Comparison of ENCODE assay signal across 2 cellular contexts in the genomic region with DNA sequence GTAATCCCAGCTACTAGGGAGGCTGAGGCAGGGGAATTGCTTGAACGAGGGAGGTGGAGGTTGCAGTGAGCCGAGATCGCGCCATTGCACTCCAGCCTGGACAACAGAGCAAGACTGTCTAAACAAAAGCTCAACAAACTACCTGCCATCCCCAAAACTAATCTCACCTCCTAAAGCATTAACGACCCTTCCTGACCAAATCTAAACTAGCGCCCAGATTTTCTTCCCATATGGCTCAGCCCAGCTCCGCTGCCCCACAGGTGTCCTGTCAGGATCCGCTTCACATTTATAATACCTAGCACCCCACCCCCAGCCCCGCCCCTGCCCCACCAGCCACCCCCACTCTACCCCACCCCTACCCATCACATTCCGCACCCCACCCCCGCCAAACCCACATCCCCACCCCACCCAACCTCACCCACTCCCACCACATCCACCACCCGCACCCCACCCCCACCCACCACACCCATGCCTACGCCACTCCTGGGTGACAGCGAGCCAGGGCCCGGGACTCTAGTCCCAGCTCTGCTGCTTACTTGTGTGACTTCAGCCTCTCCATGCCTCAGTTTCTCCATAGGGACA.
TF ChIP-seq lines count a peak whose summit lies in the region.

No MANE protein-coding gene starts in this region.

TF ChIP-seq in K562, 482 proteins besides CTCF, POLR2A, EP300 and RAD21:
- no peak for TF ChIP-seq CHD1 (IDR thresholded peaks at IDR 0.05; ENCODE audit: low read length)
- TF ChIP-seq, protein P1, sequence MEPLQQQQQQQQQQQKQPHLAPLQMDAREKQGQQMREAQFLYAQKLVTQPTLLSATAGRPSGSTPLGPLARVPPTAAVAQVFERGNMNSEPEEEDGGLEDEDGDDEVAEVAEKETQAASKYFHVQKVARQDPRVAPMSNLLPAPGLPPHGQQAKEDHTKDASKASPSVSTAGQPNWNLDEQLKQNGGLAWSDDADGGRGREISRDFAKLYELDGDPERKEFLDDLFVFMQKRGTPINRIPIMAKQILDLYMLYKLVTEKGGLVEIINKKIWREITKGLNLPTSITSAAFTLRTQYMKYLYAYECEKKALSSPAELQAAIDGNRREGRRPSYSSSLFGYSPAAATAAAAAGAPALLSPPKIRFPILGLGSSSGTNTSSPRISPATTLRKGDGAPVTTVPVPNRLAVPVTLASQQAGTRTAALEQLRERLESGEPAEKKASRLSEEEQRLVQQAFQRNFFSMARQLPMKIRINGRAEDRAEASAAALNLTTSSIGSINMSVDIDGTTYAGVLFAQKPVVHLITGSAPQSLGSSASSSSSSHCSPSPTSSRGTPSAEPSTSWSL (CRISPR knock-in tag; IDR thresholded peaks at IDR 0.05; ENCODE audit: borderline replicate concordance): no peak
- no peak for TF ChIP-seq HDAC8 (tag; IDR thresholded peaks at IDR 0.05)
- TF ChIP-seq CREM (IDR thresholded peaks at IDR 0.05; ENCODE audit: low read depth): no peak
- TF ChIP-seq, protein P2, sequence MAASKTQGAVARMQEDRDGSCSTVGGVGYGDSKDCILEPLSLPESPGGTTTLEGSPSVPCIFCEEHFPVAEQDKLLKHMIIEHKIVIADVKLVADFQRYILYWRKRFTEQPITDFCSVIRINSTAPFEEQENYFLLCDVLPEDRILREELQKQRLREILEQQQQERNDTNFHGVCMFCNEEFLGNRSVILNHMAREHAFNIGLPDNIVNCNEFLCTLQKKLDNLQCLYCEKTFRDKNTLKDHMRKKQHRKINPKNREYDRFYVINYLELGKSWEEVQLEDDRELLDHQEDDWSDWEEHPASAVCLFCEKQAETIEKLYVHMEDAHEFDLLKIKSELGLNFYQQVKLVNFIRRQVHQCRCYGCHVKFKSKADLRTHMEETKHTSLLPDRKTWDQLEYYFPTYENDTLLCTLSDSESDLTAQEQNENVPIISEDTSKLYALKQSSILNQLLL (CRISPR knock-in tag; IDR thresholded peaks at IDR 0.05; ENCODE audit: borderline replicate concordance): no peak
- TF ChIP-seq MYC (IDR thresholded peaks at IDR 0.05; ENCODE audit: low read depth, low read length): no peak
- TF ChIP-seq MYC (CRISPR knock-in tag; IDR thresholded peaks at IDR 0.05; ENCODE audit: borderline replicate concordance, low read depth): no peak
- TF ChIP-seq, protein P3, sequence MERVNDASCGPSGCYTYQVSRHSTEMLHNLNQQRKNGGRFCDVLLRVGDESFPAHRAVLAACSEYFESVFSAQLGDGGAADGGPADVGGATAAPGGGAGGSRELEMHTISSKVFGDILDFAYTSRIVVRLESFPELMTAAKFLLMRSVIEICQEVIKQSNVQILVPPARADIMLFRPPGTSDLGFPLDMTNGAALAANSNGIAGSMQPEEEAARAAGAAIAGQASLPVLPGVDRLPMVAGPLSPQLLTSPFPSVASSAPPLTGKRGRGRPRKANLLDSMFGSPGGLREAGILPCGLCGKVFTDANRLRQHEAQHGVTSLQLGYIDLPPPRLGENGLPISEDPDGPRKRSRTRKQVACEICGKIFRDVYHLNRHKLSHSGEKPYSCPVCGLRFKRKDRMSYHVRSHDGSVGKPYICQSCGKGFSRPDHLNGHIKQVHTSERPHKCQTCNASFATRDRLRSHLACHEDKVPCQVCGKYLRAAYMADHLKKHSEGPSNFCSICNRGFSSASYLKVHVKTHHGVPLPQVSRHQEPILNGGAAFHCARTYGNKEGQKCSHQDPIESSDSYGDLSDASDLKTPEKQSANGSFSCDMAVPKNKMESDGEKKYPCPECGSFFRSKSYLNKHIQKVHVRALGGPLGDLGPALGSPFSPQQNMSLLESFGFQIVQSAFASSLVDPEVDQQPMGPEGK (CRISPR knock-in tag; IDR thresholded peaks at IDR 0.05; ENCODE audit: borderline replicate concordance): no peak
- TF ChIP-seq, protein P4, sequence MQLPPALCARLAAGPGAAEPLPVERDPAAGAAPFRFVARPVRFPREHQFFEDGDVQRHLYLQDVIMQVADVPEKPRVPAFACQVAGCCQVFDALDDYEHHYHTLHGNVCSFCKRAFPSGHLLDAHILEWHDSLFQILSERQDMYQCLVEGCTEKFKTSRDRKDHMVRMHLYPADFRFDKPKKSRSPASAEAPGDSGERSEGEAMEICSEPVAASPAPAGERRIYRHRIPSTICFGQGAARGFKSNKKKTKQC (CRISPR knock-in tag; IDR thresholded peaks at IDR 0.05): no peak
- TF ChIP-seq, protein P5, sequence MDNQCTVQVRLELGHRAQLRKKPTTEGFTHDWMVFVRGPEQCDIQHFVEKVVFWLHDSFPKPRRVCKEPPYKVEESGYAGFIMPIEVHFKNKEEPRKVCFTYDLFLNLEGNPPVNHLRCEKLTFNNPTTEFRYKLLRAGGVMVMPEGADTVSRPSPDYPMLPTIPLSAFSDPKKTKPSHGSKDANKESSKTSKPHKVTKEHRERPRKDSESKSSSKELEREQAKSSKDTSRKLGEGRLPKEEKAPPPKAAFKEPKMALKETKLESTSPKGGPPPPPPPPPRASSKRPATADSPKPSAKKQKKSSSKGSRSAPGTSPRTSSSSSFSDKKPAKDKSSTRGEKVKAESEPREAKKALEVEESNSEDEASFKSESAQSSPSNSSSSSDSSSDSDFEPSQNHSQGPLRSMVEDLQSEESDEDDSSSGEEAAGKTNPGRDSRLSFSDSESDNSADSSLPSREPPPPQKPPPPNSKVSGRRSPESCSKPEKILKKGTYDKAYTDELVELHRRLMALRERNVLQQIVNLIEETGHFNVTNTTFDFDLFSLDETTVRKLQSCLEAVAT (IDR thresholded peaks at IDR 0.05): no peak
- TF ChIP-seq ZNF699 (CRISPR knock-in tag; IDR thresholded peaks at IDR 0.05; ENCODE audit: insufficient replicate concordance): no peak
- no peak for TF ChIP-seq SRSF9 (IDR thresholded peaks at IDR 0.05; ENCODE audit: borderline replicate concordance, low read depth, low read length)
- TF ChIP-seq KDM2B (CRISPR knock-in tag; IDR thresholded peaks at IDR 0.05): no peak
- no peak for TF ChIP-seq BACH1 (tag; IDR thresholded peaks at IDR 0.05)
- no peak for TF ChIP-seq L3MBTL2 (IDR thresholded peaks at IDR 0.05)
- no peak for TF ChIP-seq TBP (optimal IDR thresholded peaks at IDR 0.05; ENCODE audit: low read depth, low read length)

TF ChIP-seq in HepG2, 621 proteins besides CTCF, POLR2A, EP300 and RAD21:
- TF ChIP-seq PTBP1 (IDR thresholded peaks at IDR 0.05; ENCODE audit: low read depth, low read length, poor library complexity, severe bottlenecking) (no peak), ZFP82 (CRISPR knock-in tag; IDR thresholded peaks at IDR 0.05; ENCODE audit: borderline replicate concordance) (0 out of 2 replicates have a peak, but pooled peaks have one; percentile 6), CREM (IDR thresholded peaks at IDR 0.05) (no peak), CREM (CRISPR knock-in tag; IDR thresholded peaks at IDR 0.05) (no peak), ZNF607 (CRISPR knock-in tag; IDR thresholded peaks at IDR 0.05; ENCODE audit: borderline replicate concordance) (no peak)
- TF ChIP-seq, protein P6, sequence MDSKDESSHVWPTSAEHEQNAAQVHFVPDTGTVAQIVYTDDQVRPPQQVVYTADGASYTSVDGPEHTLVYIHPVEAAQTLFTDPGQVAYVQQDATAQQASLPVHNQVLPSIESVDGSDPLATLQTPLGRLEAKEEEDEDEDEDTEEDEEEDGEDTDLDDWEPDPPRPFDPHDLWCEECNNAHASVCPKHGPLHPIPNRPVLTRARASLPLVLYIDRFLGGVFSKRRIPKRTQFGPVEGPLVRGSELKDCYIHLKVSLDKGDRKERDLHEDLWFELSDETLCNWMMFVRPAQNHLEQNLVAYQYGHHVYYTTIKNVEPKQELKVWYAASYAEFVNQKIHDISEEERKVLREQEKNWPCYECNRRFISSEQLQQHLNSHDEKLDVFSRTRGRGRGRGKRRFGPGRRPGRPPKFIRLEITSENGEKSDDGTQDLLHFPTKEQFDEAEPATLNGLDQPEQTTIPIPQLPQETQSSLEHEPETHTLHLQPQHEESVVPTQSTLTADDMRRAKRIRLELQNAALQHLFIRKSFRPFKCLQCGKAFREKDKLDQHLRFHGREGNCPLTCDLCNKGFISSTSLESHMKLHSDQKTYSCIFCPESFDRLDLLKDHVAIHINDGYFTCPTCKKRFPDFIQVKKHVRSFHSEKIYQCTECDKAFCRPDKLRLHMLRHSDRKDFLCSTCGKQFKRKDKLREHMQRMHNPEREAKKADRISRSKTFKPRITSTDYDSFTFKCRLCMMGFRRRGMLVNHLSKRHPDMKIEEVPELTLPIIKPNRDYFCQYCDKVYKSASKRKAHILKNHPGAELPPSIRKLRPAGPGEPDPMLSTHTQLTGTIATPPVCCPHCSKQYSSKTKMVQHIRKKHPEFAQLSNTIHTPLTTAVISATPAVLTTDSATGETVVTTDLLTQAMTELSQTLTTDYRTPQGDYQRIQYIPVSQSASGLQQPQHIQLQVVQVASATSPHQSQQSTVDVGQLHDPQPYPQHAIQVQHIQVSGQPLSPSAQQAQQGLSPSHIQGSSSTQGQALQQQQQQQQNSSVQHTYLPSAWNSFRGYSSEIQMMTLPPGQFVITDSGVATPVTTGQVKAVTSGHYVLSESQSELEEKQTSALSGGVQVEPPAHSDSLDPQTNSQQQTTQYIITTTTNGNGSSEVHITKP (CRISPR knock-in tag; IDR thresholded peaks at IDR 0.05; ENCODE audit: low read depth): no peak
